9 cellular contexts compared by ENCODE assay signal in the genomic region with DNA sequence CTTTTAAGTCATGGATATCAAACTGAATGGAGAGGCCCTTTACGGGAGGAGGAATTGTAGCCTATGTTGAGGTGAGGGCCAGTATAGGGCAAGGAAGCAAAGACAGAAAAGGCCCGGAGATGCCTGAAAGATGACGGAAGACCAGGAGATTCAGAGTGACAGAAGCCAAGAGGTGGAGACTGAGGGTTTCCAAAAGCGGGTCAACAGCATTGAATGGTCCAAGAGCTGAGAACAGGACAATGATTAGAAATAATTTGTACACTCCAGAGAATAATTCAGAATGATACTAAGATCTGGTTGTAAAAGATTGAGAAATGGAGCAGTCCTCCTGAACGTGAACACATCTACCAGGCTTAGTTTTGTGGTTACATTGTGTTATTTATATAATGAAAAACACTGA. TPM values are rescaled to one million over a fixed set of nuclear protein-coding genes. Genes with fewer than 3 reads are reported as not detected.
"Had no signal": no experiment of that assay in that cellular context is flagged by ENCODE, and none has a peak within 500 bp of the region (broad histone marks: within the 10 kb centered on the region; RNA-seq: fewer than 3 reads in every experiment).

No MANE protein-coding gene starts in this region.

- H3K4me3 ChIP-seq: K562 had no signal

- H3K4me3 Mint-ChIP-seq: IgD-negative memory B cell had no signal

- H3K27me3 Mint-ChIP-seq: IgD-negative memory B cell had no signal

- DNase-seq: IMR-90, KBM-7, KG1 had no signal

- H3K27ac Mint-ChIP-seq: IgD-negative memory B cell had no signal

- ATAC-seq: HepG2, K562 had no signal

- H3K27ac ChIP-seq: HL-60, KMS-11 had no signal

- H3K4me1 Mint-ChIP-seq: IgD-negative memory B cell had no signal

- H3K4me2 ChIP-seq: KMS-11 had no signal

RNA-seq across cellular contexts. Expression of gene ZNF518B, which starts 45.5 kb away (rescaled TPM):
- total RNA-seq: HT-29 had no signal
- polyA plus RNA-seq: HepG2 had no signal
